ENCODE assay signal across 12 cellular contexts in the genomic region with DNA sequence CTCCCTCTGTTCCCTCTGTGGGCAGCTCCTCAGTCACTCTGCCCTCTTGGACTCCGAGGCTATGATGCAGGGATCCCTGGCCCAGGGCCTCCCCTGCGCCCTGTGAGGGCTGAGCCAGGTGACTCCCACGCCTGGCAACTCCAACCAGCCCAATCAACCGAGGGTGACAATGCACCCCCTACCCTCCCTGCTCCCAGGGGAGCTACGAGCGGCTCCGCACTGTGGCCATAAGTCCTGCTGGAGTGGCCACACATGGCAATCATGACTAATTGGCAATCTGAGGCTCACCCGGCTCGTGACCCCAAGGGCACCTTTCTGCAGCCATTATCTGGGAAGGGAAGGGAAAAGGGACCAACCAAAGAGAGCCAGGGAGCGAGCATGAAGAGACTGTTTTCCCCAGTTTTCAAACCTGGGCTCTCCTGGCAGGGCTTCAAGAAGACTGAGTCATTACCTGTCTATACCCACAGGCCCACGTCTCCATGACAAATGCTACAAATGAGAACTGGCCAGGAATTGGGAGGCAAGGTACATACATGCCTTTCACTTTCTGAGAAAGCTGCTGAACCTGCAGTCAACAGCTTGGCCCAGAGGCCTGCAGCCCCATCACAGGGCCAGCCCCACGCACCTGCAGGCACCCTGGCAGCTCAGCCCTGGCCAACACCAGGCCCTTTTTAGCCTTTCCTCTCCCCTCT. TPM values are rescaled to one million over a fixed set of nuclear protein-coding genes. Genes with fewer than 3 reads are reported as not detected.
DNase-seq lines count a peak whose midpoint lies in the region; ATAC-seq and TF ChIP-seq lines count a peak whose summit lies in the region.
"Had no signal": no experiment of that assay in that cellular context is flagged by ENCODE, and none has a peak within 500 bp of the region (broad histone marks: within the 10 kb centered on the region; RNA-seq: fewer than 3 reads in every experiment).

No MANE protein-coding gene starts in this region.

- CTCF ChIA-PET in activated CD4-positive, alpha-beta T cell treated with anti-CD3 and anti-CD28 coated beads for 36 hours (lab: Charles Lee) = interaction anchor here (1.1 to 1.4 kb wide), 2 partner anchors 8 to 10 kb away, joined by 3 to 4 read pairs; no protein-coding TSS in a partner anchor
- CTCF ChIA-PET in activated CD8-positive, alpha-beta memory T cell treated with anti-CD3 and anti-CD28 coated beads, Interleukin-2, amount 10 ng/mL, durations not matched to agents 7 days and 5 days (lab: Charles Lee) = no interaction called here

- peaks cover 6% of the 10 kb centered on the region for H3K4me1 ChIP-seq in upper lobe of right lung
- H3K4me1 ChIP-seq: transverse colon had no signal

- no peak overlapping the region for H3K4me3 ChIP-seq in upper lobe of right lung
- H3K4me3 ChIP-seq: transverse colon had no signal

- no peaks in the 10 kb centered on the region for H3K9me3 Mint-ChIP-seq in activated CD4-positive, alpha-beta T cell treated with anti-CD3 and anti-CD28 coated beads for 36 hours (ENCODE audit: low read depth)
- H3K9me3 Mint-ChIP-seq in activated CD8-positive, alpha-beta memory T cell treated with anti-CD3 and anti-CD28 coated beads, Interleukin-2, amount 10 ng/mL, durations not matched to agents 7 days and 5 days (ENCODE audit: low read depth) = no peaks in the 10 kb centered on the region

- TF ChIP-seq CTCF in upper lobe of right lung (IDR thresholded peaks at IDR 0.05) = no peak

- peaks cover 15% of the 10 kb centered on the region for H3K36me3 ChIP-seq in upper lobe of right lung

- no peak overlapping the region for H3K27ac ChIP-seq in upper lobe of right lung
- H3K27ac ChIP-seq: transverse colon had no signal

- no peaks in the 10 kb centered on the region for H3K27me3 Mint-ChIP-seq in activated CD4-positive, alpha-beta T cell treated with anti-CD3 and anti-CD28 coated beads for 36 hours
- H3K27me3 Mint-ChIP-seq in activated CD8-positive, alpha-beta memory T cell treated with anti-CD3 and anti-CD28 coated beads, Interleukin-2, amount 10 ng/mL, durations not matched to agents 7 days and 5 days = peaks cover 23% of the 10 kb centered on the region
- H3K27me3 Mint-ChIP-seq: activated CD8-positive, alpha-beta T cell treated with anti-CD3 and anti-CD28 coated beads for 36 hours had no signal

- no peaks in the 10 kb centered on the region for H3K9me3 ChIP-seq in upper lobe of right lung
- H3K9me3 ChIP-seq: transverse colon had no signal

- DNase-seq in activated CD4-positive, alpha-beta T cell treated with anti-CD3 and anti-CD28 coated beads for 36 hours = peak; percentile 22
- no peak for DNase-seq in activated CD4-positive, alpha-beta T cell treated with anti-CD3 and anti-CD28 coated beads for 4 hours
- DNase-seq in astrocyte of the hippocampus (ENCODE audit: low read depth, low spot score) (peak; percentile 78), iris pigment epithelial cell (ENCODE audit: low read depth) (peak; percentile 20), upper lobe of right lung (no peak), SKM-1 (lab: John Stamatoyannopoulos, UW; ENCODE audit: unreplicated experiment) (no peak)
- DNase-seq in activated CD8-positive, alpha-beta memory T cell treated with anti-CD3 and anti-CD28 coated beads, Interleukin-2, amount 10 ng/mL, durations not matched to agents 7 days and 5 days = no peak
- DNase-seq: activated CD8-positive, alpha-beta T cell treated with anti-CD3 and anti-CD28 coated beads for 36 hours; GF-D8; NCI-H446 treated with DMSO at 0.1 percent for 48 hours; transverse colon had no signal

- H3K4me3 Mint-ChIP-seq in activated CD4-positive, alpha-beta T cell treated with anti-CD3 and anti-CD28 coated beads for 36 hours = no peak overlapping the region
- H3K4me3 Mint-ChIP-seq in activated CD8-positive, alpha-beta memory T cell treated with anti-CD3 and anti-CD28 coated beads, Interleukin-2, amount 10 ng/mL, durations not matched to agents 7 days and 5 days = no peak overlapping the region
- H3K4me3 Mint-ChIP-seq: activated CD8-positive, alpha-beta T cell treated with anti-CD3 and anti-CD28 coated beads for 36 hours had no signal

- no peaks in the 10 kb centered on the region for H3K36me3 Mint-ChIP-seq in activated CD4-positive, alpha-beta T cell treated with anti-CD3 and anti-CD28 coated beads for 36 hours (ENCODE audit: low read depth)
- H3K36me3 Mint-ChIP-seq in activated CD8-positive, alpha-beta memory T cell treated with anti-CD3 and anti-CD28 coated beads, Interleukin-2, amount 10 ng/mL, durations not matched to agents 7 days and 5 days = no peaks in the 10 kb centered on the region

- intact Hi-C loops in activated CD4-positive, alpha-beta T cell treated with anti-CD3 and anti-CD28 coated beads for 36 hours (cut with DNase I, micrococcal nuclease) = no loop called here
- intact Hi-C loops in upper lobe of right lung (cut with DNase I) = no loop called here

- peak; percentile 61 for ATAC-seq in activated CD4-positive, alpha-beta T cell treated with anti-CD3 and anti-CD28 coated beads for 36 hours
- ATAC-seq in upper lobe of right lung = peak; percentile 21
- no peak for ATAC-seq in GM18511 (IDR thresholded peaks at IDR 0.05; ENCODE audit: unreplicated experiment)
- ATAC-seq in activated CD8-positive, alpha-beta memory T cell treated with anti-CD3 and anti-CD28 coated beads, Interleukin-2, amount 10 ng/mL, durations not matched to agents 7 days and 5 days = no peak
- ATAC-seq: activated CD8-positive, alpha-beta T cell treated with anti-CD3 and anti-CD28 coated beads for 36 hours had no signal

- H3K4me1 Mint-ChIP-seq in activated CD4-positive, alpha-beta T cell treated with anti-CD3 and anti-CD28 coated beads for 36 hours = no peaks in the 10 kb centered on the region
- H3K4me1 Mint-ChIP-seq in activated CD8-positive, alpha-beta memory T cell treated with anti-CD3 and anti-CD28 coated beads, Interleukin-2, amount 10 ng/mL, durations not matched to agents 7 days and 5 days = no peaks in the 10 kb centered on the region

- H3K27me3 ChIP-seq in upper lobe of right lung = no peaks in the 10 kb centered on the region
- H3K27me3 ChIP-seq: transverse colon had no signal

- POLR2A ChIA-PET in activated CD4-positive, alpha-beta T cell treated with anti-CD3 and anti-CD28 coated beads for 36 hours (lab: Charles Lee) = no interaction called here

- no peak overlapping the region for H3K27ac Mint-ChIP-seq in activated CD4-positive, alpha-beta T cell treated with anti-CD3 and anti-CD28 coated beads for 36 hours
- H3K27ac Mint-ChIP-seq in activated CD8-positive, alpha-beta memory T cell treated with anti-CD3 and anti-CD28 coated beads, Interleukin-2, amount 10 ng/mL, durations not matched to agents 7 days and 5 days = no peak overlapping the region
- H3K27ac Mint-ChIP-seq: activated CD8-positive, alpha-beta T cell treated with anti-CD3 and anti-CD28 coated beads for 36 hours had no signal

RNA-seq across cellular contexts. Expression of gene RPL31, which starts 45.1 kb away (rescaled TPM):
- 1,000 to 10,000 TPM in 1 of 2 experiments, 100 to 1,000 TPM in 1; 889 to 1,817 TPM for total RNA-seq in activated CD4-positive, alpha-beta T cell treated with anti-CD3 and anti-CD28 coated beads for 36 hours
- total RNA-seq in upper lobe of right lung = 1,071 TPM
- 1,000 to 10,000 TPM; 1,012 to 1,324 TPM for total RNA-seq in activated CD8-positive, alpha-beta memory T cell treated with anti-CD3 and anti-CD28 coated beads, Interleukin-2, amount 10 ng/mL, durations not matched to agents 7 days and 5 days

Comparison
In these comparisons a context has a peak if more than half of its experiments do, and no peak if none do; other contexts are left out.
1. DNase-seq: peak in activated CD4-positive, alpha-beta T cell treated with anti-CD3 and anti-CD28 coated beads for 36 hours (single experiment), astrocyte of the hippocampus (single experiment) and iris pigment epithelial cell (single experiment); none in activated CD4-positive, alpha-beta T cell treated with anti-CD3 and anti-CD28 coated beads for 4 hours (0 of 2), upper lobe of right lung (single experiment), SKM-1 (single experiment) and activated CD8-positive, alpha-beta memory T cell treated with anti-CD3 and anti-CD28 coated beads, Interleukin-2, amount 10 ng/mL, durations not matched to agents 7 days and 5 days (single experiment).
2. ATAC-seq: peak in activated CD4-positive, alpha-beta T cell treated with anti-CD3 and anti-CD28 coated beads for 36 hours (single experiment) and upper lobe of right lung (single experiment); none in GM18511 (single experiment) and activated CD8-positive, alpha-beta memory T cell treated with anti-CD3 and anti-CD28 coated beads, Interleukin-2, amount 10 ng/mL, durations not matched to agents 7 days and 5 days (single experiment).